In the genomic region with DNA sequence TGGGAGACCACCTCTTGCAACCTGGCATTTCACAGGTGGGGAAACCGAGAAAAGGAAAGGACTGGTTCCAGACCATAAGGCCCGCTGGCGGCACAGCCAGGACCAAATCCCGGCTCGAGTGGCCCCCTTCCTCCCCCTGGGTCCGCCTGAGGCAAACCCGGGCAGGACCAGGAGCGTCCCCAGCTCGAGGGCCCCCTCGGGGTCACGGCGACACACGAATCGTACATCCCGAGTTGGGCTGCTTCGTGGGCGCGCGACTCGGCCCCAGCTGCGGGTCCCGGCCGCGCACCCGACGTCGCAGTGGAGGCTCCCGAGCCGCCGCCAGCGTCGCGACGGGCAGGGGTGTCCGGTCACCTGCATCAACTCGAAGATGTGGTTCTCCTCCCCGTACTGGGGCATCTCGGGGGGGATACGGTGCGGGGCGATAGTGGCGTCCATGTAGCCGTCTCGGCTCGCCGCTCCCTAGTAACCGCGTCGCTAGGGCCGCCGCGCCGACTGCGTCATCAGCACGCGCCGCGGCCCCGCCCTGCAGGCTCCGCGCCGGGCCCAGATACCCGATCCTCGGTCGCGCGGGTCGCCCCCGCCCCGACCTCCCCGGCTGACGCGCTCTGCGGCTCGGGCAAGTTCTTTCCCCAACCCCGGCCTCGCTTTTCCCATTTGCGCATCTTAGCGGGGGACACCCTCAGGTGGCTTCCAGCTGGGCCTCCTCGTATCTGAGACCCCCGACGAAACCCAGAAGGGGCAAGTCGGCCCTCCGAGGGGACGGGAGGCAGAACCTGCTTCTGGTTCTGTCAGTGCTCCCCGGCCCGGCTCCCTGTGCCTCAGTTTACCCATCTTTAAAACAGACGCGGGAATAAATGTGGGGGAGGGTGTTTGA, we compare ENCODE assay signal across 1 cellular context.
TF ChIP-seq lines count a peak whose summit lies in the region.

Gene AK8 (minus strand): TSS at position 467 of the 877 bp plus-strand sequence. CDS start 29 bp downstream, at position 438.

TF ChIP-seq in K562, 482 proteins besides CTCF, POLR2A, EP300 and RAD21 (continues in another document):
- TF ChIP-seq MNT (conservative IDR thresholded peaks at IDR 0.05) (peak in 1 of 2 experiments; percentile 86; a peak in 3 of 4 replicates), ETV6 (IDR thresholded peaks at IDR 0.05; ENCODE audit: borderline replicate concordance in 1 of 2, low read depth in 2 of 2, low read length in 1 of 2) (no peak), ETV6 (CRISPR knock-in tag; IDR thresholded peaks at IDR 0.05; ENCODE audit: borderline replicate concordance) (no peak), HNRNPUL1 (IDR thresholded peaks at IDR 0.05; ENCODE audit: low read length) (no peak), MXI1 (IDR thresholded peaks at IDR 0.05; ENCODE audit: low read depth, low read length) (peak; percentile 89), CTBP1 (IDR thresholded peaks at IDR 0.05; ENCODE audit: borderline replicate concordance) (0 out of 2 replicates have a peak, but pooled peaks have one; percentile 65), ZNF3 (CRISPR knock-in tag; IDR thresholded peaks at IDR 0.05) (no peak), POLR2G (IDR thresholded peaks at IDR 0.05; ENCODE audit: low read depth, low read length) (peak; percentile 81), SIX5 (IDR thresholded peaks at IDR 0.05; ENCODE audit: borderline replicate concordance in 1 of 2, insufficient read depth in 1 of 2, low read depth in 1 of 2, low read length in 2 of 2) (no peak), PML (IDR thresholded peaks at IDR 0.05; ENCODE audit: low read length) (no peak), ZNF384 (IDR thresholded peaks at IDR 0.05; ENCODE audit: low read depth, low read length) (no peak), RFX1 (IDR thresholded peaks at IDR 0.05) (peak; percentile 90), POLR3G (IDR thresholded peaks at IDR 0.05; ENCODE audit: extremely low read depth, insufficient read length, insufficient replicate concordance) (no peak), ZBTB8A (IDR thresholded peaks at IDR 0.05; ENCODE audit: partially characterized antibody) (no peak), TRIM24 (IDR thresholded peaks at IDR 0.05) (peak in 1 of 2 experiments; percentile 74; a peak in 2 of 4 replicates), NCOR1 (IDR thresholded peaks at IDR 0.05) (no peak), PCBP2 (IDR thresholded peaks at IDR 0.05; ENCODE audit: low read depth, low read length, poor library complexity, severe bottlenecking) (no peak), MECOM (CRISPR knock-in tag; IDR thresholded peaks at IDR 0.05) (no peak), ZNF212 (CRISPR knock-in tag; IDR thresholded peaks at IDR 0.05) (no peak), RBM14 (IDR thresholded peaks at IDR 0.05; ENCODE audit: borderline replicate concordance, insufficient read depth, low read depth, low read length) (no peak), BRF1 (IDR thresholded peaks at IDR 0.05; ENCODE audit: borderline replicate concordance, extremely low read depth, insufficient read length) (no peak), ZBTB26 (CRISPR knock-in tag; IDR thresholded peaks at IDR 0.05) (no peak), ATF4 (CRISPR knock-in tag; IDR thresholded peaks at IDR 0.05) (no peak), ZNF280B (CRISPR knock-in tag; IDR thresholded peaks at IDR 0.05) (no peak), E2F8 (IDR thresholded peaks at IDR 0.05; ENCODE audit: low read depth, partially characterized antibody) (peak; percentile 18), CEBPG (CRISPR knock-in tag; IDR thresholded peaks at IDR 0.05) (no peak), CEBPG (tag; conservative IDR thresholded peaks at IDR 0.05 in 1 of 2, IDR thresholded peaks at IDR 0.05 in 1 of 2) (no peak), RBM34 (IDR thresholded peaks at IDR 0.05; ENCODE audit: borderline replicate concordance, insufficient read depth, low read length) (no peak), ETS2 (tag; IDR thresholded peaks at IDR 0.05; ENCODE audit: borderline replicate concordance, poor library complexity, severe bottlenecking) (no peak), PTTG1 (tag; IDR thresholded peaks at IDR 0.05; ENCODE audit: low read depth) (no peak), ETV1 (tag; conservative IDR thresholded peaks at IDR 0.05; ENCODE audit: low read depth) (no peak), TRIM28 (IDR thresholded peaks at IDR 0.05) (peak; percentile 23; the same call in 1 of the 2 replicates), DMBX1 (CRISPR knock-in tag; IDR thresholded peaks at IDR 0.05; ENCODE audit: borderline replicate concordance) (no peak), IRF9 (tag; IDR thresholded peaks at IDR 0.05) (no peak), KDM5B (IDR thresholded peaks at IDR 0.05; ENCODE audit: insufficient replicate concordance, low read depth, low read length) (no peak), KLF1 (tag; IDR thresholded peaks at IDR 0.05) (peak; percentile 95), MYC (IDR thresholded peaks at IDR 0.05; ENCODE audit: low read depth, low read length) (peak; percentile 55; the same call in 1 of the 2 replicates), MYC (CRISPR knock-in tag; IDR thresholded peaks at IDR 0.05; ENCODE audit: borderline replicate concordance, low read depth) (no peak)
- TF ChIP-seq, protein P1, sequence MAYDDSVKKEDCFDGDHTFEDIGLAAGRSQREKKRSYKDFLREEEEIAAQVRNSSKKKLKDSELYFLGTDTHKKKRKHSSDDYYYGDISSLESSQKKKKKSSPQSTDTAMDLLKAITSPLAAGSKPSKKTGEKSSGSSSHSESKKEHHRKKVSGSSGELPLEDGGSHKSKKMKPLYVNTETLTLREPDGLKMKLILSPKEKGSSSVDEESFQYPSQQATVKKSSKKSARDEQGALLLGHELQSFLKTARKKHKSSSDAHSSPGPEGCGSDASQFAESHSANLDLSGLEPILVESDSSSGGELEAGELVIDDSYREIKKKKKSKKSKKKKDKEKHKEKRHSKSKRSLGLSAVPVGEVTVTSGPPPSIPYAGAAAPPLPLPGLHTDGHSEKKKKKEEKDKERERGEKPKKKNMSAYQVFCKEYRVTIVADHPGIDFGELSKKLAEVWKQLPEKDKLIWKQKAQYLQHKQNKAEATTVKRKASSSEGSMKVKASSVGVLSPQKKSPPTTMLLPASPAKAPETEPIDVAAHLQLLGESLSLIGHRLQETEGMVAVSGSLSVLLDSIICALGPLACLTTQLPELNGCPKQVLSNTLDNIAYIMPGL (CRISPR knock-in tag; IDR thresholded peaks at IDR 0.05): no peak
- TF ChIP-seq, protein P2, sequence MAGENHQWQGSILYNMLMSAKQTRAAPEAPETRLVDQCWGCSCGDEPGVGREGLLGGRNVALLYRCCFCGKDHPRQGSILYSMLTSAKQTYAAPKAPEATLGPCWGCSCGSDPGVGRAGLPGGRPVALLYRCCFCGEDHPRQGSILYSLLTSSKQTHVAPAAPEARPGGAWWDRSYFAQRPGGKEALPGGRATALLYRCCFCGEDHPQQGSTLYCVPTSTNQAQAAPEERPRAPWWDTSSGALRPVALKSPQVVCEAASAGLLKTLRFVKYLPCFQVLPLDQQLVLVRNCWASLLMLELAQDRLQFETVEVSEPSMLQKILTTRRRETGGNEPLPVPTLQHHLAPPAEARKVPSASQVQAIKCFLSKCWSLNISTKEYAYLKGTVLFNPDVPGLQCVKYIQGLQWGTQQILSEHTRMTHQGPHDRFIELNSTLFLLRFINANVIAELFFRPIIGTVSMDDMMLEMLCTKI (IDR thresholded peaks at IDR 0.05; ENCODE audit: partially characterized antibody): no peak
- TF ChIP-seq, protein P3, sequence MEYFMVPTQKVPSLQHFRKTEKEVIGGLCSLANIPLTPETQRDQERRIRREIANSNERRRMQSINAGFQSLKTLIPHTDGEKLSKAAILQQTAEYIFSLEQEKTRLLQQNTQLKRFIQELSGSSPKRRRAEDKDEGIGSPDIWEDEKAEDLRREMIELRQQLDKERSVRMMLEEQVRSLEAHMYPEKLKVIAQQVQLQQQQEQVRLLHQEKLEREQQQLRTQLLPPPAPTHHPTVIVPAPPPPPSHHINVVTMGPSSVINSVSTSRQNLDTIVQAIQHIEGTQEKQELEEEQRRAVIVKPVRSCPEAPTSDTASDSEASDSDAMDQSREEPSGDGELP (CRISPR knock-in tag; IDR thresholded peaks at IDR 0.05; ENCODE audit: borderline replicate concordance): peak; percentile 38; the same call in 1 of the 2 replicates
- TF ChIP-seq, protein P4, sequence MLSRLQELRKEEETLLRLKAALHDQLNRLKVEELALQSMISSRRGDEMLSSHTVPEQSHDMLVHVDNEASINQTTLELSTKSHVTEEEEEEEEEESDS (CRISPR knock-in tag; IDR thresholded peaks at IDR 0.05): no peak
- TF ChIP-seq, protein P5, sequence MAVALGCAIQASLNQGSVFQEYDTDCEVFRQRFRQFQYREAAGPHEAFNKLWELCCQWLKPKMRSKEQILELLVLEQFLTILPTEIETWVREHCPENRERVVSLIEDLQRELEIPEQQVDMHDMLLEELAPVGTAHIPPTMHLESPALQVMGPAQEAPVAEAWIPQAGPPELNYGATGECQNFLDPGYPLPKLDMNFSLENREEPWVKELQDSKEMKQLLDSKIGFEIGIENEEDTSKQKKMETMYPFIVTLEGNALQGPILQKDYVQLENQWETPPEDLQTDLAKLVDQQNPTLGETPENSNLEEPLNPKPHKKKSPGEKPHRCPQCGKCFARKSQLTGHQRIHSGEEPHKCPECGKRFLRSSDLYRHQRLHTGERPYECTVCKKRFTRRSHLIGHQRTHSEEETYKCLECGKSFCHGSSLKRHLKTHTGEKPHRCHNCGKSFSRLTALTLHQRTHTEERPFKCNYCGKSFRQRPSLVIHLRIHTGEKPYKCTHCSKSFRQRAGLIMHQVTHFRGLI (CRISPR knock-in tag; IDR thresholded peaks at IDR 0.05): no peak
